Comparison of ENCODE assay signal across 8 cellular contexts in genomic region chr15:83446904-83447708, GRCh38. TPM values are rescaled to one million over a fixed set of nuclear protein-coding genes. Genes with fewer than 3 reads are reported as not detected.
DNase-seq lines count a peak whose midpoint lies in the region; ATAC-seq and TF ChIP-seq lines count a peak whose summit lies in the region.

TSS of gene SH3GL3 (plus strand) at chr15:83447341. CDS start at chr15:83447534, 193 bp downstream.

- CTCF ChIA-PET in activated B cell treated with CpG ODN at 0.5 μM for 24 hours (lab: Charles Lee) = interaction anchor here (0.9 kb wide), 1 partner anchor 9 kb away, joined by 4 read pairs; no protein-coding TSS in a partner anchor

- H3K27me3 Mint-ChIP-seq in activated B cell treated with CpG ODN at 0.5 μM for 24 hours = peaks cover 33% of the 10 kb centered on the region
- peaks cover 59% of the 10 kb centered on the region for H3K27me3 Mint-ChIP-seq in dendritic cell treated with granulocyte-macrophage colony-stimulating factor and Interleukin-4, amounts not matched to agents 40 ng/mL and 50 ng/mL, for 4 days

- H3K4me3 ChIP-seq in Jurkat, Clone E6-1 (ENCODE audit: low read length) = peak within 1 kb of the TSS; percentile 60
- H3K4me3 ChIP-seq in spleen = peak within 1 kb of the TSS; percentile 9 to 64 (median 28)

- ATAC-seq in activated B cell treated with CpG ODN at 0.5 μM for 24 hours (ENCODE audit: low read depth) = no peak

- peak within 1 kb of the TSS; percentile 46 for H3K4me3 Mint-ChIP-seq in activated B cell treated with CpG ODN at 0.5 μM for 24 hours
- H3K4me3 Mint-ChIP-seq in dendritic cell treated with granulocyte-macrophage colony-stimulating factor and Interleukin-4, amounts not matched to agents 40 ng/mL and 50 ng/mL, for 4 days = peak within 1 kb of the TSS; percentile 62

- no peak within 1 kb of the TSS for H3K27ac Mint-ChIP-seq in activated B cell treated with CpG ODN at 0.5 μM for 24 hours
- no peak within 1 kb of the TSS for H3K27ac Mint-ChIP-seq in dendritic cell treated with granulocyte-macrophage colony-stimulating factor and Interleukin-4, amounts not matched to agents 40 ng/mL and 50 ng/mL, for 4 days

- intact Hi-C loops in activated B cell treated with CpG ODN at 0.5 μM for 24 hours (cut with micrococcal nuclease) (no loop called here), spleen (cut with DNase I; ENCODE audit: low total_unique reads) (no loop called here)
- intact Hi-C loops in dendritic cell treated with granulocyte-macrophage colony-stimulating factor and Interleukin-4, amounts not matched to agents 40 ng/mL and 50 ng/mL, for 4 days (cut with micrococcal nuclease) = no loop called here

- H3K9me3 ChIP-seq in spleen = no peaks in the 10 kb centered on the region

- H3K36me3 ChIP-seq in spleen = no peaks in the 10 kb centered on the region

- peaks cover 3 to 17% (median 13%) of the 10 kb centered on the region in 6 donors for H3K4me1 ChIP-seq in spleen

- peaks cover 11% of the 10 kb centered on the region for H3K4me1 Mint-ChIP-seq in activated B cell treated with CpG ODN at 0.5 μM for 24 hours
- peaks cover 12% of the 10 kb centered on the region for H3K4me1 Mint-ChIP-seq in dendritic cell treated with granulocyte-macrophage colony-stimulating factor and Interleukin-4, amounts not matched to agents 40 ng/mL and 50 ng/mL, for 4 days (ENCODE audit: low read depth)

- no peak for TF ChIP-seq CTCF in activated B cell treated with CpG ODN at 0.5 μM for 24 hours (IDR thresholded peaks at IDR 0.05)
- no peak for TF ChIP-seq CTCF in spleen (IDR thresholded peaks at IDR 0.05 in 8 of 11, conservative IDR thresholded peaks at IDR 0.05 in 3 of 11)

- H3K27me3 ChIP-seq in spleen (replicated peaks in 1 of 7) = peaks cover 0 to 67% (median 16%) of the 10 kb centered on the region in 7 donors

- 1 to 2% (median 1%) methylated on average over 38 to 68 of the region's 68 CpGs for WGBS in spleen, 5 donors

- H3K27ac ChIP-seq in spleen = no peak within 1 kb of the TSS

- POLR2A ChIA-PET in activated B cell treated with CpG ODN at 0.5 μM for 24 hours (lab: Charles Lee) = no interaction called here

- DNase-seq in Daoy (ENCODE audit: low read depth) (peak; percentile 90), activated B cell treated with CpG ODN at 0.5 μM for 24 hours (no peak), kidney glomerular epithelial cell (lab: John Stamatoyannopoulos, UW) (peak; percentile 74), spleen (peak; percentile 81), SHP77 (lab: John Stamatoyannopoulos, UW) (no peak)
- DNase-seq in Jurkat, Clone E6-1 (ENCODE audit: low read depth, low spot score) = peak; percentile 79
- no peak for DNase-seq in effector CD4-positive, alpha-beta T cell

- no peaks in the 10 kb centered on the region for H3K36me3 Mint-ChIP-seq in activated B cell treated with CpG ODN at 0.5 μM for 24 hours (ENCODE audit: low read depth)
- no peaks in the 10 kb centered on the region for H3K36me3 Mint-ChIP-seq in dendritic cell treated with granulocyte-macrophage colony-stimulating factor and Interleukin-4, amounts not matched to agents 40 ng/mL and 50 ng/mL, for 4 days (ENCODE audit: low read depth)

- peaks cover 2% of the 10 kb centered on the region for H3K9me3 Mint-ChIP-seq in activated B cell treated with CpG ODN at 0.5 μM for 24 hours
- H3K9me3 Mint-ChIP-seq in dendritic cell treated with granulocyte-macrophage colony-stimulating factor and Interleukin-4, amounts not matched to agents 40 ng/mL and 50 ng/mL, for 4 days = no peaks in the 10 kb centered on the region

- TF ChIP-seq POLR2A in spleen (IDR thresholded peaks at IDR 0.05) = no peak

RNA-seq across cellular contexts. Expression of gene SH3GL3, which starts in this region (rescaled TPM):
- total RNA-seq in Daoy (2014; rRNA removed; shearing (Covaris generic)) = 0.21 and 1.4 TPM in 2 replicates
- 7.8 TPM for polyA plus RNA-seq in Jurkat, Clone E6-1 (2012; ENCODE audit: insufficient read depth, insufficient read length)
- total RNA-seq in activated B cell treated with CpG ODN at 0.5 μM for 24 hours = not detected in 2 replicates
- total RNA-seq in spleen = not detected
- polyA plus RNA-seq in spleen = under 1 TPM in 1 of 3 donors, not detected in 2; 0.06 TPM

Comparison
In these comparisons a context has a peak if more than half of its experiments do, and no peak if none do; other contexts are left out.
1. Peak in DNase-seq and H3K4me3 ChIP-seq in spleen; RNA of the gene not detected or under 1 TPM.
2. DNase-seq: peak in Daoy (single experiment), Jurkat, Clone E6-1 (single experiment) and kidney glomerular epithelial cell (single experiment); none in activated B cell treated with CpG ODN at 0.5 μM for 24 hours (single experiment), SHP77 (0 of 2) and effector CD4-positive, alpha-beta T cell (single experiment).